1 cellular context compared by ENCODE assay signal in the genomic region with DNA sequence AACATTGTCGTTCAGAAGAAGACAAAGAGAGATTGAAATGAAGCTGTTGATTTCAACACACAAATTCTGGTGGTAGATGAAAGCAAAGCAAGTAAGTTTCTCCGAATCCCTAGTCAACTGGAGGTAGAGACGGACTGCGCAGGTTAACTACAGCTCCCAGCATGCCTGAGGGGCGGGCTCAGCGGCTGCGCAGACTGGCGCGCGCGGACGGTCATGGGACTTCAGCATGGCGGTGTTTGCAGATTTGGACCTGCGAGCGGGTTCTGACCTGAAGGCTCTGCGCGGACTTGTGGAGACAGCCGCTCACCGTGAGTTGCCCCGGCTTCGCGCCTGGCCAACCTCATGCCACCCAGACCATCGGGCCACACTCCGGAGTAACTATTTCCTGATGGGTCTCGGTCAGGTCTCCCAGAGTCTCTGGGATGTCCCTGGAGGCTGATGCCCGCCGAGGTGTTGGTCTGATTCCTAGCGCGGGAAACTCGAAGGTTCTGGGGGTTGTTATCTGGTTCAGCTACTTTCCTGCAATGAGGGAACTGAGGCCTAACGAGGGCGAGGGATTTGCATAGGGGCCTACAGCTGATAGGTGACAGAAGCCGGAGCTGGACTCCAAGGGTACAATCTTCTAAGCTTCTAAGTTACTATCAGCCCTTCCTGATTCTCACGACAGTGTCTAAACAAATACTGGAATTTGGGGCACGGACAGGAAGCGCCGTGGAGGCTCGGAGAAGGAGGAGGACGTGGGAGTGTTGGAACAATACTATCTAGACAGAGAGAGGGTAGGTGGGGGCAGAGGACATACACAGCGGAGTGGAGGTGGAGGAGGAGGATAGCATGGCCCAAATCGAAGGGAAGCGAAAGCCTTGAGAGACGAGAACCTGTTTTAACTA.
TF ChIP-seq lines count a peak whose summit lies in the region.

Gene RPP30 (plus strand): TSS at position 214 of the 887 bp plus-strand sequence. CDS start 13 bp downstream, at position 227.

TF ChIP-seq in HepG2, 621 proteins besides CTCF, POLR2A, EP300 and RAD21 (continued from another document and continues in another):
- peak; percentile 86 for TF ChIP-seq TFDP2 (CRISPR knock-in tag; IDR thresholded peaks at IDR 0.05)
- TF ChIP-seq ZBED4 (CRISPR knock-in tag; IDR thresholded peaks at IDR 0.05; ENCODE audit: borderline replicate concordance), result peak; percentile 57
- TF ChIP-seq BRF2 (CRISPR knock-in tag; IDR thresholded peaks at IDR 0.05), result no peak
- TF ChIP-seq, protein P1, sequence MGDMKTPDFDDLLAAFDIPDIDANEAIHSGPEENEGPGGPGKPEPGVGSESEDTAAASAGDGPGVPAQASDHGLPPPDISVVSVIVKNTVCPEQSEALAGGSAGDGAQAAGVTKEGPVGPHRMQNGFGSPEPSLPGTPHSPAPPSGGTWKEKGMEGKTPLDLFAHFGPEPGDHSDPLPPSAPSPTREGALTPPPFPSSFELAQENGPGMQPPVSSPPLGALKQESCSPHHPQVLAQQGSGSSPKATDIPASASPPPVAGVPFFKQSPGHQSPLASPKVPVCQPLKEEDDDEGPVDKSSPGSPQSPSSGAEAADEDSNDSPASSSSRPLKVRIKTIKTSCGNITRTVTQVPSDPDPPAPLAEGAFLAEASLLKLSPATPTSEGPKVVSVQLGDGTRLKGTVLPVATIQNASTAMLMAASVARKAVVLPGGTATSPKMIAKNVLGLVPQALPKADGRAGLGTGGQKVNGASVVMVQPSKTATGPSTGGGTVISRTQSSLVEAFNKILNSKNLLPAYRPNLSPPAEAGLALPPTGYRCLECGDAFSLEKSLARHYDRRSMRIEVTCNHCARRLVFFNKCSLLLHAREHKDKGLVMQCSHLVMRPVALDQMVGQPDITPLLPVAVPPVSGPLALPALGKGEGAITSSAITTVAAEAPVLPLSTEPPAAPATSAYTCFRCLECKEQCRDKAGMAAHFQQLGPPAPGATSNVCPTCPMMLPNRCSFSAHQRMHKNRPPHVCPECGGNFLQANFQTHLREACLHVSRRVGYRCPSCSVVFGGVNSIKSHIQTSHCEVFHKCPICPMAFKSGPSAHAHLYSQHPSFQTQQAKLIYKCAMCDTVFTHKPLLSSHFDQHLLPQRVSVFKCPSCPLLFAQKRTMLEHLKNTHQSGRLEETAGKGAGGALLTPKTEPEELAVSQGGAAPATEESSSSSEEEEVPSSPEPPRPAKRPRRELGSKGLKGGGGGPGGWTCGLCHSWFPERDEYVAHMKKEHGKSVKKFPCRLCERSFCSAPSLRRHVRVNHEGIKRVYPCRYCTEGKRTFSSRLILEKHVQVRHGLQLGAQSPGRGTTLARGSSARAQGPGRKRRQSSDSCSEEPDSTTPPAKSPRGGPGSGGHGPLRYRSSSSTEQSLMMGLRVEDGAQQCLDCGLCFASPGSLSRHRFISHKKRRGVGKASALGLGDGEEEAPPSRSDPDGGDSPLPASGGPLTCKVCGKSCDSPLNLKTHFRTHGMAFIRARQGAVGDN (CRISPR knock-in tag; IDR thresholded peaks at IDR 0.05), result peak; percentile 88
- TF ChIP-seq SUZ12 (IDR thresholded peaks at IDR 0.05; ENCODE audit: low read depth, low read length), result peak; percentile 72
- no peak for TF ChIP-seq PITX1 (CRISPR knock-in tag; IDR thresholded peaks at IDR 0.05)
- TF ChIP-seq SMC3 (IDR thresholded peaks at IDR 0.05; ENCODE audit: low read length), result no peak
- TF ChIP-seq ZNF768 (CRISPR knock-in tag; IDR thresholded peaks at IDR 0.05), result peak; percentile 49; the same call in 1 of the 2 replicates
- no peak for TF ChIP-seq ZNF550 (CRISPR knock-in tag; IDR thresholded peaks at IDR 0.05; ENCODE audit: borderline replicate concordance)
- no peak for TF ChIP-seq PLRG1 (conservative IDR thresholded peaks at IDR 0.05)
- no peak for TF ChIP-seq PRDM4 (CRISPR knock-in tag; IDR thresholded peaks at IDR 0.05; ENCODE audit: borderline replicate concordance)
- peak; percentile 35; the same call in 1 of the 2 replicates for TF ChIP-seq MED1 (CRISPR knock-in tag; IDR thresholded peaks at IDR 0.05)
- no peak for TF ChIP-seq ZNF543 (CRISPR knock-in tag; IDR thresholded peaks at IDR 0.05)
- TF ChIP-seq ZSCAN25 (CRISPR knock-in tag; IDR thresholded peaks at IDR 0.05), result 0 out of 2 replicates have a peak, but pooled peaks have one; percentile 35
- no peak for TF ChIP-seq SP1 (IDR thresholded peaks at IDR 0.05)
- peak; percentile 93 for TF ChIP-seq SP1 (CRISPR knock-in tag; IDR thresholded peaks at IDR 0.05)
- no peak for TF ChIP-seq ZNF782 (CRISPR knock-in tag; IDR thresholded peaks at IDR 0.05; ENCODE audit: borderline replicate concordance)
- TF ChIP-seq, protein P2, sequence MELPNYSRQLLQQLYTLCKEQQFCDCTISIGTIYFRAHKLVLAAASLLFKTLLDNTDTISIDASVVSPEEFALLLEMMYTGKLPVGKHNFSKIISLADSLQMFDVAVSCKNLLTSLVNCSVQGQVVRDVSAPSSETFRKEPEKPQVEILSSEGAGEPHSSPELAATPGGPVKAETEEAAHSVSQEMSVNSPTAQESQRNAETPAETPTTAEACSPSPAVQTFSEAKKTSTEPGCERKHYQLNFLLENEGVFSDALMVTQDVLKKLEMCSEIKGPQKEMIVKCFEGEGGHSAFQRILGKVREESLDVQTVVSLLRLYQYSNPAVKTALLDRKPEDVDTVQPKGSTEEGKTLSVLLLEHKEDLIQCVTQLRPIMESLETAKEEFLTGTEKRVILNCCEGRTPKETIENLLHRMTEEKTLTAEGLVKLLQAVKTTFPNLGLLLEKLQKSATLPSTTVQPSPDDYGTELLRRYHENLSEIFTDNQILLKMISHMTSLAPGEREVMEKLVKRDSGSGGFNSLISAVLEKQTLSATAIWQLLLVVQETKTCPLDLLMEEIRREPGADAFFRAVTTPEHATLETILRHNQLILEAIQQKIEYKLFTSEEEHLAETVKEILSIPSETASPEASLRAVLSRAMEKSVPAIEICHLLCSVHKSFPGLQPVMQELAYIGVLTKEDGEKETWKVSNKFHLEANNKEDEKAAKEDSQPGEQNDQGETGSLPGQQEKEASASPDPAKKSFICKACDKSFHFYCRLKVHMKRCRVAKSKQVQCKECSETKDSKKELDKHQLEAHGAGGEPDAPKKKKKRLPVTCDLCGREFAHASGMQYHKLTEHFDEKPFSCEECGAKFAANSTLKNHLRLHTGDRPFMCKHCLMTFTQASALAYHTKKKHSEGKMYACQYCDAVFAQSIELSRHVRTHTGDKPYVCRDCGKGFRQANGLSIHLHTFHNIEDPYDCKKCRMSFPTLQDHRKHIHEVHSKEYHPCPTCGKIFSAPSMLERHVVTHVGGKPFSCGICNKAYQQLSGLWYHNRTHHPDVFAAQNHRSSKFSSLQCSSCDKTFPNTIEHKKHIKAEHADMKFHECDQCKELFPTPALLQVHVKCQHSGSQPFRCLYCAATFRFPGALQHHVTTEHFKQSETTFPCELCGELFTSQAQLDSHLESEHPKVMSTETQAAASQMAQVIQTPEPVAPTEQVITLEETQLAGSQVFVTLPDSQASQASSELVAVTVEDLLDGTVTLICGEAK (IDR thresholded peaks at IDR 0.05), result no peak
- TF ChIP-seq, protein P2 (CRISPR knock-in tag; IDR thresholded peaks at IDR 0.05), result peak; percentile 82
- no peak for TF ChIP-seq HMG20A (CRISPR knock-in tag; IDR thresholded peaks at IDR 0.05; ENCODE audit: borderline replicate concordance)
- TF ChIP-seq ZMAT5 (CRISPR knock-in tag; IDR thresholded peaks at IDR 0.05; ENCODE audit: borderline replicate concordance, low read depth), result no peak
- peak; percentile 70; the same call in 1 of the 2 replicates for TF ChIP-seq CBFB (CRISPR knock-in tag; IDR thresholded peaks at IDR 0.05)
- TF ChIP-seq KMT2B (CRISPR knock-in tag; IDR thresholded peaks at IDR 0.05), result peak; percentile 83
- TF ChIP-seq HES4 (CRISPR knock-in tag; IDR thresholded peaks at IDR 0.05; ENCODE audit: borderline replicate concordance), result peak; percentile 32; the same call in 1 of the 2 replicates
- TF ChIP-seq ZBTB38 (CRISPR knock-in tag; IDR thresholded peaks at IDR 0.05), result 0 out of 2 replicates have a peak, but pooled peaks have one; percentile 30
- peak; percentile 31; the same call in 1 of the 2 replicates for TF ChIP-seq ZNF350 (CRISPR knock-in tag; IDR thresholded peaks at IDR 0.05; ENCODE audit: borderline replicate concordance, low read depth)
- TF ChIP-seq ZNF253 (CRISPR knock-in tag; IDR thresholded peaks at IDR 0.05; ENCODE audit: borderline replicate concordance), result 0 out of 2 replicates have a peak, but pooled peaks have one; percentile 28
- 0 out of 2 replicates have a peak, but pooled peaks have one; percentile 61 for TF ChIP-seq GZF1 (CRISPR knock-in tag; IDR thresholded peaks at IDR 0.05)
